In genomic region chr6:3377536-3378397, GRCh38 we compare ENCODE assay signal across 1 cellular context.
TF ChIP-seq lines count a peak whose summit lies in the region.

No MANE protein-coding gene starts in this region.

TF ChIP-seq in GM23338, 12 proteins besides CTCF, POLR2A, EP300 and RAD21 (continued from another document):
- TF ChIP-seq, protein P1, sequence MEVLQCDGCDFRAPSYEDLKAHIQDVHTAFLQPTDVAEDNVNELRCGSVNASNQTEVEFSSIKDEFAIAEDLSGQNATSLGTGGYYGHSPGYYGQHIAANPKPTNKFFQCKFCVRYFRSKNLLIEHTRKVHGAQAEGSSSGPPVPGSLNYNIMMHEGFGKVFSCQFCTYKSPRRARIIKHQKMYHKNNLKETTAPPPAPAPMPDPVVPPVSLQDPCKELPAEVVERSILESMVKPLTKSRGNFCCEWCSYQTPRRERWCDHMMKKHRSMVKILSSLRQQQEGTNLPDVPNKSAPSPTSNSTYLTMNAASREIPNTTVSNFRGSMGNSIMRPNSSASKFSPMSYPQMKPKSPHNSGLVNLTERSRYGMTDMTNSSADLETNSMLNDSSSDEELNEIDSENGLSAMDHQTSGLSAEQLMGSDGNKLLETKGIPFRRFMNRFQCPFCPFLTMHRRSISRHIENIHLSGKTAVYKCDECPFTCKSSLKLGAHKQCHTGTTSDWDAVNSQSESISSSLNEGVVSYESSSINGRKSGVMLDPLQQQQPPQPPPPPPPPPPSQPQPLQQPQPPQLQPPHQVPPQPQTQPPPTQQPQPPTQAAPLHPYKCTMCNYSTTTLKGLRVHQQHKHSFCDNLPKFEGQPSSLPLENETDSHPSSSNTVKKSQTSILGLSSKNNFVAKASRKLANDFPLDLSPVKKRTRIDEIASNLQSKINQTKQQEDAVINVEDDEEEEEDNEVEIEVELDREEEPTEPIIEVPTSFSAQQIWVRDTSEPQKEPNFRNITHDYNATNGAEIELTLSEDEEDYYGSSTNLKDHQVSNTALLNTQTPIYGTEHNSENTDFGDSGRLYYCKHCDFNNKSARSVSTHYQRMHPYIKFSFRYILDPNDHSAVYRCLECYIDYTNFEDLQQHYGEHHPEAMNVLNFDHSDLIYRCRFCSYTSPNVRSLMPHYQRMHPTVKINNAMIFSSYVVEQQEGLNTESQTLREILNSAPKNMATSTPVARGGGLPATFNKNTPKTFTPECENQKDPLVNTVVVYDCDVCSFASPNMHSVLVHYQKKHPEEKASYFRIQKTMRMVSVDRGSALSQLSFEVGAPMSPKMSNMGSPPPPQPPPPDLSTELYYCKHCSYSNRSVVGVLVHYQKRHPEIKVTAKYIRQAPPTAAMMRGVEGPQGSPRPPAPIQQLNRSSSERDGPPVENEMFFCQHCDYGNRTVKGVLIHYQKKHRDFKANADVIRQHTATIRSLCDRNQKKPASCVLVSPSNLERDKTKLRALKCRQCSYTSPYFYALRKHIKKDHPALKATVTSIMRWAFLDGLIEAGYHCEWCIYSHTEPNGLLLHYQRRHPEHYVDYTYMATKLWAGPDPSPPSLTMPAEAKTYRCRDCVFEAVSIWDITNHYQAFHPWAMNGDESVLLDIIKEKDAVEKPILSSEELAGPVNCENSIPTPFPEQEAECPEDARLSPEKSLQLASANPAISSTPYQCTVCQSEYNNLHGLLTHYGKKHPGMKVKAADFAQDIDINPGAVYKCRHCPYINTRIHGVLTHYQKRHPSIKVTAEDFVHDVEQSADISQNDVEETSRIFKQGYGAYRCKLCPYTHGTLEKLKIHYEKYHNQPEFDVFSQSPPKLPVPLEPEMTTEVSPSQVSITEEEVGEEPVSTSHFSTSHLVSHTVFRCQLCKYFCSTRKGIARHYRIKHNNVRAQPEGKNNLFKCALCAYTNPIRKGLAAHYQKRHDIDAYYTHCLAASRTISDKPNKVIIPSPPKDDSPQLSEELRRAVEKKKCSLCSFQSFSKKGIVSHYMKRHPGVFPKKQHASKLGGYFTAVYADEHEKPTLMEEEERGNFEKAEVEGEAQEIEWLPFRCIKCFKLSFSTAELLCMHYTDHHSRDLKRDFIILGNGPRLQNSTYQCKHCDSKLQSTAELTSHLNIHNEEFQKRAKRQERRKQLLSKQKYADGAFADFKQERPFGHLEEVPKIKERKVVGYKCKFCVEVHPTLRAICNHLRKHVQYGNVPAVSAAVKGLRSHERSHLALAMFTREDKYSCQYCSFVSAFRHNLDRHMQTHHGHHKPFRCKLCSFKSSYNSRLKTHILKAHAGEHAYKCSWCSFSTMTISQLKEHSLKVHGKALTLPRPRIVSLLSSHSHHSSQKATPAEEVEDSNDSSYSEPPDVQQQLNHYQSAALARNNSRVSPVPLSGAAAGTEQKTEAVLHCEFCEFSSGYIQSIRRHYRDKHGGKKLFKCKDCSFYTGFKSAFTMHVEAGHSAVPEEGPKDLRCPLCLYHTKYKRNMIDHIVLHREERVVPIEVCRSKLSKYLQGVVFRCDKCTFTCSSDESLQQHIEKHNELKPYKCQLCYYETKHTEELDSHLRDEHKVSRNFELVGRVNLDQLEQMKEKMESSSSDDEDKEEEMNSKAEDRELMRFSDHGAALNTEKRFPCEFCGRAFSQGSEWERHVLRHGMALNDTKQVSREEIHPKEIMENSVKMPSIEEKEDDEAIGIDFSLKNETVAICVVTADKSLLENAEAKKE (CRISPR knock-in tag; IDR thresholded peaks at IDR 0.05) = no peak
- TF ChIP-seq STAT1 (IDR thresholded peaks at IDR 0.05; ENCODE audit: unreplicated experiment) (no peak), CREB1 (CRISPR knock-in tag; IDR thresholded peaks at IDR 0.05; ENCODE audit: low read depth) (no peak), POLR2AphosphoS5 (IDR thresholded peaks at IDR 0.05; ENCODE audit: low read depth) (no peak), EZH2phosphoT487 (IDR thresholded peaks at IDR 0.05; ENCODE audit: unreplicated experiment) (no peak), ETS1 (IDR thresholded peaks at IDR 0.05) (no peak), ZNF114 (CRISPR knock-in tag; IDR thresholded peaks at IDR 0.05) (no peak), REST (IDR thresholded peaks at IDR 0.05; ENCODE audit: unreplicated experiment) (no peak)
TF ChIP-seq in GM23338: peak in this region for 0.
